In genomic region chr16:27665881-27666280, GRCh38 we compare ENCODE assay signal across 1 cellular context.
TF ChIP-seq lines count a peak whose summit lies in the region.

No MANE protein-coding gene starts in this region.

TF ChIP-seq in SK-N-SH treated with all-trans-retinoic acid at 6 μM for 48 hours, 23 proteins besides CTCF, POLR2A, EP300 and RAD21:
- TF ChIP-seq POU6F1 (CRISPR knock-in tag; IDR thresholded peaks at IDR 0.05; ENCODE audit: borderline replicate concordance, low read depth) = no peak
- no peak for TF ChIP-seq ISL1 (CRISPR knock-in tag; IDR thresholded peaks at IDR 0.05)
